In the genomic region with DNA sequence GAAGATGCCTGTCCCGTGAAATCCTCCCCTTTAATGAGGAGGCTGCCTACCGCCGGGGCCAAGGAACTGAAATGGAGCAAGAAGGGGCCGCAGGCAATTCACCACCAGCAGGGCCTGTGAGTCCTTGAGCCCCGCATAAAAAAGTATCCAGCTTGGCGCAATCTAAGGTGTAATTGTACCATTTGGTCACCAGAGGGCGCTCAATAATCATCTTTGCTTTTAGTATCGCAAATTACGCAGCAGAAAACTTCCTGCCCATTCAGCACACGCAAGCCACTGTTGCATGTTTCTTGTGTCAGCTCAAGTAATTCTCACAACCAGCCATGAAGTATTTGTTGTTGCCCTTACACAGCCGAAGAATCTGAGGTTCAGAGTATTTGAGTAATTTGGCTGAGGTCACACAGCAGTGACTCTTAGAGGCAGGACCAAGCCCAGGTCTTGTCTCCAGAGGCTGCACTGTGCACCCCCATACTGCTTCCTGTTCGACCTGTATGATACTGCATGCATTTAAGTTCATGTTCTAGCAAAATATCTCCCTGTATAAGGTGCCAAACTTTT, we compare ENCODE assay signal across 1 cellular context.
TF ChIP-seq lines count a peak whose summit lies in the region.

No MANE protein-coding gene starts in this region.

TF ChIP-seq in HepG2, 621 proteins besides CTCF, POLR2A, EP300 and RAD21 (continued from another document and continues in another):
- TF ChIP-seq ZUFSP (CRISPR knock-in tag; IDR thresholded peaks at IDR 0.05; ENCODE audit: borderline replicate concordance), result no peak
- no peak for TF ChIP-seq NFAT5 (CRISPR knock-in tag; IDR thresholded peaks at IDR 0.05)
- no peak for TF ChIP-seq RXRA (CRISPR knock-in tag; IDR thresholded peaks at IDR 0.05)
- no peak for TF ChIP-seq ZNF33A (CRISPR knock-in tag; IDR thresholded peaks at IDR 0.05; ENCODE audit: borderline replicate concordance)
- TF ChIP-seq TIGD3 (CRISPR knock-in tag; IDR thresholded peaks at IDR 0.05; ENCODE audit: borderline replicate concordance), result no peak
- no peak for TF ChIP-seq ZNF563 (CRISPR knock-in tag; IDR thresholded peaks at IDR 0.05)
- no peak for TF ChIP-seq SNRNP70 (IDR thresholded peaks at IDR 0.05; ENCODE audit: low read depth, low read length)
- TF ChIP-seq NBN (conservative IDR thresholded peaks at IDR 0.05), result no peak
- TF ChIP-seq SNAPC4 (CRISPR knock-in tag; IDR thresholded peaks at IDR 0.05), result no peak
- no peak for TF ChIP-seq GMEB1 (CRISPR knock-in tag; IDR thresholded peaks at IDR 0.05; ENCODE audit: borderline replicate concordance)
- no peak for TF ChIP-seq POLR2G (IDR thresholded peaks at IDR 0.05; ENCODE audit: low read depth, low read length)
- TF ChIP-seq ETS1 (CRISPR knock-in tag; IDR thresholded peaks at IDR 0.05), result no peak
- TF ChIP-seq HNF4A (CRISPR knock-in tag; IDR thresholded peaks at IDR 0.05), result 0 out of 2 replicates have a peak, but pooled peaks have one; percentile 2
- no peak for TF ChIP-seq PCBP1 (IDR thresholded peaks at IDR 0.05; ENCODE audit: borderline replicate concordance, low read depth, low read length)
- TF ChIP-seq HOXA7 (CRISPR knock-in tag; IDR thresholded peaks at IDR 0.05), result no peak
- peak; percentile 25 to 69; a peak in 3 of 4 replicates for TF ChIP-seq HMGXB4 (CRISPR knock-in tag; IDR thresholded peaks at IDR 0.05; ENCODE audit: borderline replicate concordance in 1 of 2, low read depth in 1 of 2)
- peak; percentile 57 for TF ChIP-seq KDM2A (CRISPR knock-in tag; IDR thresholded peaks at IDR 0.05; ENCODE audit: borderline replicate concordance, low read depth)
- no peak for TF ChIP-seq ZNF512 (CRISPR knock-in tag; IDR thresholded peaks at IDR 0.05)
